ENCODE assay signal across 23 cellular contexts in the genomic region with DNA sequence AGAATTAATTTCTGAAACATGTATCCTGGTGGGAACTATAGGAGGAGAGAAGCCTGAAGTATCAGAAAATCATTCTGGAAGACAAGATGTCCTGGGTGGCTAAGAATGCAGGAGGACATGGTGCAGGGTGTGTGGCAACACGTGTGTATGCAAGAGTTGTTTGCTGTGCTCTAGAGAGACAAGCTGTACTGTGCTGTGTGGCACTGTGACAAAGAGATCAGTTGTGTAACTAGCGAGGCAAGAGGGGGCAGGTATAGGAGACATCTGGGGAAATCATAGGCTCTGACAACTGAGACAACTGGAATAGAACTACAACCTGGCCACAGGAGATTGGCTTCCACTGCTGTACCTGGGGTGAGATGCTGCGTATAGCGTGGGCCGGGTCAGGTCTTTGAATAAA. TPM values are rescaled to one million over a fixed set of nuclear protein-coding genes. Genes with fewer than 3 reads are reported as not detected.
DNase-seq lines count a peak whose midpoint lies in the region; ATAC-seq and TF ChIP-seq lines count a peak whose summit lies in the region.
"Had no signal": no experiment of that assay in that cellular context is flagged by ENCODE, and none has a peak within 500 bp of the region (broad histone marks: within the 10 kb centered on the region; RNA-seq: fewer than 3 reads in every experiment).

No MANE protein-coding gene starts in this region.

- H3K4me3 ChIP-seq in coronary artery (peak overlapping the region; percentile 49), left lung (no peak overlapping the region), gastrocnemius medialis (no peak overlapping the region), upper lobe of right lung (no peak overlapping the region)
- H3K4me3 ChIP-seq: GM12878 had no signal

- ATAC-seq in left lung (peak; percentile 24), gastrocnemius medialis (peak; percentile 89 to 94), upper lobe of right lung (peak; percentile 92), GM21717 (IDR thresholded peaks at IDR 0.05; ENCODE audit: unreplicated experiment) (no peak), GM21786 (IDR thresholded peaks at IDR 0.05; ENCODE audit: unreplicated experiment) (no peak), GM21528 (IDR thresholded peaks at IDR 0.05; ENCODE audit: low FRiP score, unreplicated experiment) (no peak)
- ATAC-seq: GM12878, HCT116 had no signal

- H3K9me3 ChIP-seq in left lung (no peaks in the 10 kb centered on the region), gastrocnemius medialis (no peaks in the 10 kb centered on the region), upper lobe of right lung (no peaks in the 10 kb centered on the region)
- H3K9me3 ChIP-seq: BE2C had no signal

- H3K36me3 ChIP-seq in left lung = no peaks in the 10 kb centered on the region
- H3K36me3 ChIP-seq in gastrocnemius medialis = no peaks in the 10 kb centered on the region
- H3K36me3 ChIP-seq in upper lobe of right lung = no peaks in the 10 kb centered on the region
- H3K36me3 ChIP-seq: BE2C had no signal

- H3K27me3 ChIP-seq in left lung = no peaks in the 10 kb centered on the region
- no peaks in the 10 kb centered on the region for H3K27me3 ChIP-seq in gastrocnemius medialis
- no peaks in the 10 kb centered on the region for H3K27me3 ChIP-seq in upper lobe of right lung

- in situ Hi-C loops in gastrocnemius medialis (cut with MboI; ENCODE audit: low sequenced_read_pairs in 4 of 4) = no loop called here

- H3K4me1 ChIP-seq in left lung (no peaks in the 10 kb centered on the region), gastrocnemius medialis (no peaks in the 10 kb centered on the region), upper lobe of right lung (peaks cover 5% of the 10 kb centered on the region)
- H3K4me1 ChIP-seq: BE2C had no signal

- no peak for TF ChIP-seq POLR2A in gastrocnemius medialis (IDR thresholded peaks at IDR 0.05)

- H3K27ac ChIP-seq in coronary artery (peak overlapping the region; percentile 30 to 71), left lung (no peak overlapping the region), gastrocnemius medialis (peak overlapping the region in 3 of 4 donors; percentile 27 to 72 (median 43)), upper lobe of right lung (no peak overlapping the region)

- TF ChIP-seq CTCF in coronary artery (IDR thresholded peaks at IDR 0.05) = no peak
- TF ChIP-seq CTCF in left lung (IDR thresholded peaks at IDR 0.05) = no peak
- TF ChIP-seq CTCF in gastrocnemius medialis (IDR thresholded peaks at IDR 0.05 in 4 of 5, conservative IDR thresholded peaks at IDR 0.05 in 1 of 5) = no peak
- TF ChIP-seq CTCF in upper lobe of right lung (IDR thresholded peaks at IDR 0.05) = no peak

- intact Hi-C loops in left lung (cut with DNase I) (no loop called here), gastrocnemius medialis (cut with DNase I; ENCODE audit: low total_unique reads) (no loop called here), upper lobe of right lung (cut with DNase I) (loop anchor here (10.0 kb wide), 1 partner anchor 126 kb away; no protein-coding TSS in a partner anchor)

- DNase-seq in coronary artery (ENCODE audit: low spot score) = peak; percentile 77
- no peak for DNase-seq in left lung
- DNase-seq in gastrocnemius medialis = peak; percentile 65 to 72
- no peak for DNase-seq in upper lobe of right lung
- no peak for DNase-seq in stimulated activated CD4-positive, alpha-beta T cell treated with anti-CD3 and anti-CD28 coated beads, Interleukin-1b, Interleukin-23, amount 100 ng/mL, for 48 hours
- DNase-seq: ACHN; BE2C; C1 segment of cervical spinal cord; CD4-positive, CD25-positive, alpha-beta regulatory T cell; CD8-positive, alpha-beta memory T cell; COR-L47; DMS 273 treated with DMSO at 0.1 percent for 48 hours; DMS53; DND-41; EL; GOT3; H7; HFFc6 had no signal

RNA-seq across cellular contexts. Expression of gene ITGA8, which starts 9.3 kb away (rescaled TPM):
- 10 to 100 TPM; 23.7 to 25.5 TPM for total RNA-seq in left lung
- 10 to 100 TPM in 2 of 4 donors, 1 to 10 TPM in 2; 1.6 to 17.4 (median 10.3) TPM for total RNA-seq in gastrocnemius medialis
- total RNA-seq in upper lobe of right lung = 33.9 TPM
- total RNA-seq: CD4-positive, CD25-positive, alpha-beta regulatory T cell; CD8-positive, alpha-beta memory T cell; HFFc6 had no signal

Comparison
In these comparisons a context has a peak if more than half of its experiments do, and no peak if none do; other contexts are left out.
1. DNase-seq: peak in coronary artery (single experiment) and gastrocnemius medialis (2 of 2); none in left lung (0 of 2), upper lobe of right lung (single experiment) and stimulated activated CD4-positive, alpha-beta T cell treated with anti-CD3 and anti-CD28 coated beads, Interleukin-1b, Interleukin-23, amount 100 ng/mL, for 48 hours (single experiment).
2. H3K27ac ChIP-seq: peak in coronary artery (2 of 2) and gastrocnemius medialis (3 of 4); none in left lung (0 of 2) and upper lobe of right lung (single experiment).
3. ATAC-seq: peak in left lung (single experiment), gastrocnemius medialis (2 of 2) and upper lobe of right lung (single experiment); none in GM21717 (single experiment), GM21786 (single experiment) and GM21528 (single experiment).